ENCODE assay signal across 8 cellular contexts in genomic region chr4:109803924-109804571, GRCh38. TPM values are rescaled to one million over a fixed set of nuclear protein-coding genes. Genes with fewer than 3 reads are reported as not detected.
DNase-seq lines count a peak whose midpoint lies in the region; ATAC-seq and TF ChIP-seq lines count a peak whose summit lies in the region.

No MANE protein-coding gene starts in this region.

- POLR2A ChIA-PET in HEK293 (lab: Yijun Ruan, JAX), result no interaction called here

- peak; percentile 9 for DNase-seq in stimulated activated CD4-positive, alpha-beta T cell treated with anti-CD3 and anti-CD28 coated beads, Interleukin-4, amount 100 ng/mL, for 24 hours
- no peak for DNase-seq in stimulated activated CD4-positive, alpha-beta T cell treated with anti-CD3 and anti-CD28 coated beads, Interleukin-1b, Interleukin-23, amount 100 ng/mL, for 48 hours
- peak; percentile 20 for DNase-seq in NCI-H2227 (lab: John Stamatoyannopoulos, UW; ENCODE audit: unreplicated experiment)
- peak; percentile 16 to 54 (median 44) for DNase-seq in body of pancreas
- no peak for DNase-seq in lung (ENCODE audit: low spot score)
- no peak for DNase-seq in coronary artery (ENCODE audit: low spot score)
- DNase-seq in NCI-H774 (lab: John Stamatoyannopoulos, UW), result no peak

- peak; percentile 57 for ATAC-seq in body of pancreas
- ATAC-seq in lung (ENCODE audit: insufficient read depth, low FRiP score), result peak; percentile 62

- CTCF ChIA-PET in HEK293 (lab: Yijun Ruan, JAX), result interaction anchor here (0.5 to 1.7 kb wide), 8 partner anchors 18 to 381 kb away, joined by 3 to 9 read pairs (median 4); no protein-coding TSS in a partner anchor

- H3K27me3 ChIP-seq in body of pancreas (no peaks in the 10 kb centered on the region), lung (ENCODE audit: control insufficient read depth, insufficient read depth) (no peaks in the 10 kb centered on the region)

- no peak for TF ChIP-seq POLR2A in body of pancreas (IDR thresholded peaks at IDR 0.05)

- H3K4me1 ChIP-seq in HEK293 (ENCODE audit: control insufficient read depth, insufficient read depth, low read length), result no peaks in the 10 kb centered on the region
- peaks cover 18% of the 10 kb centered on the region for H3K4me1 ChIP-seq in body of pancreas
- H3K4me1 ChIP-seq in lung (ENCODE audit: control insufficient read depth in 2 of 2, insufficient read depth in 2 of 2, low read length in 2 of 2), result peaks cover 0 to 1% of the 10 kb centered on the region in 2 donors

- H3K36me3 ChIP-seq in HEK293 (ENCODE audit: control insufficient read depth in 2 of 2, insufficient read depth in 1 of 2, low read length in 2 of 2) (no peaks in the 10 kb centered on the region), body of pancreas (replicated peaks in 1 of 2; ENCODE audit: insufficient read depth in 1 of 2, low read depth in 2 of 2) (no peaks in the 10 kb centered on the region), lung (ENCODE audit: control insufficient read depth in 2 of 2, insufficient read depth in 2 of 2, low read length in 2 of 2) (no peaks in the 10 kb centered on the region)

- H3K27ac ChIP-seq in HEK293 (ENCODE audit: extremely low read depth, low read depth, low read length), result no peak overlapping the region
- H3K27ac ChIP-seq in body of pancreas, result no peak overlapping the region
- H3K27ac ChIP-seq in lung (ENCODE audit: low read depth in 1 of 2, low read length in 1 of 2), result no peak overlapping the region
- H3K27ac ChIP-seq in coronary artery, result no peak overlapping the region

- H3K4me3 ChIP-seq in HEK293 (ENCODE audit: low read depth, low read length) (no peak overlapping the region), body of pancreas (no peak overlapping the region), lung (no peak overlapping the region), coronary artery (no peak overlapping the region)

- intact Hi-C loops in body of pancreas (cut with DNase I), result loop anchor here (10.0 kb wide), 1 partner anchor 99 kb away; the partner anchor contains the start of gene CASP6

- H3K9me3 ChIP-seq in HEK293 (ENCODE audit: control insufficient read depth, insufficient read depth, low read depth, low read length), result no peaks in the 10 kb centered on the region
- no peaks in the 10 kb centered on the region for H3K9me3 ChIP-seq in body of pancreas
- no peaks in the 10 kb centered on the region for H3K9me3 ChIP-seq in lung (ENCODE audit: control insufficient read depth in 2 of 2, insufficient read depth in 1 of 2, low read length in 1 of 2)

- peak; percentile 31; the same call in 1 of the 2 replicates for TF ChIP-seq CTCF in HEK293 (tag by site-specific recombination; IDR thresholded peaks at IDR 0.05)
- TF ChIP-seq CTCF in body of pancreas (IDR thresholded peaks at IDR 0.05), result peak in 6 of 7 experiments; percentile 26 to 71 (median 54)
- no peak for TF ChIP-seq CTCF in lung (IDR thresholded peaks at IDR 0.05; ENCODE audit: control extremely low read depth, extremely low read depth)
- TF ChIP-seq CTCF in coronary artery (IDR thresholded peaks at IDR 0.05), result no peak

- 15 to 17% methylated on average over 4 of the region's 4 CpGs for WGBS in body of pancreas, 2 donors
- 31 to 55% methylated on average over 4 of the region's 4 CpGs for WGBS in lung, 2 donors

TF ChIP-seq in HEK293, 187 proteins besides CTCF, POLR2A, EP300 and RAD21:
- TF ChIP-seq, protein P1, sequence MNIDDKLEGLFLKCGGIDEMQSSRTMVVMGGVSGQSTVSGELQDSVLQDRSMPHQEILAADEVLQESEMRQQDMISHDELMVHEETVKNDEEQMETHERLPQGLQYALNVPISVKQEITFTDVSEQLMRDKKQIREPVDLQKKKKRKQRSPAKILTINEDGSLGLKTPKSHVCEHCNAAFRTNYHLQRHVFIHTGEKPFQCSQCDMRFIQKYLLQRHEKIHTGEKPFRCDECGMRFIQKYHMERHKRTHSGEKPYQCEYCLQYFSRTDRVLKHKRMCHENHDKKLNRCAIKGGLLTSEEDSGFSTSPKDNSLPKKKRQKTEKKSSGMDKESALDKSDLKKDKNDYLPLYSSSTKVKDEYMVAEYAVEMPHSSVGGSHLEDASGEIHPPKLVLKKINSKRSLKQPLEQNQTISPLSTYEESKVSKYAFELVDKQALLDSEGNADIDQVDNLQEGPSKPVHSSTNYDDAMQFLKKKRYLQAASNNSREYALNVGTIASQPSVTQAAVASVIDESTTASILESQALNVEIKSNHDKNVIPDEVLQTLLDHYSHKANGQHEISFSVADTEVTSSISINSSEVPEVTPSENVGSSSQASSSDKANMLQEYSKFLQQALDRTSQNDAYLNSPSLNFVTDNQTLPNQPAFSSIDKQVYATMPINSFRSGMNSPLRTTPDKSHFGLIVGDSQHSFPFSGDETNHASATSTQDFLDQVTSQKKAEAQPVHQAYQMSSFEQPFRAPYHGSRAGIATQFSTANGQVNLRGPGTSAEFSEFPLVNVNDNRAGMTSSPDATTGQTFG (tag by site-specific recombination; IDR thresholded peaks at IDR 0.05; ENCODE audit: borderline replicate concordance), result no peak
- TF ChIP-seq ZNF654 (tag by site-specific recombination; IDR thresholded peaks at IDR 0.05; ENCODE audit: low read depth) (peak; percentile 76), ZNF449 (tag by site-specific recombination; IDR thresholded peaks at IDR 0.05) (0 out of 2 replicates have a peak, but pooled peaks have one; percentile 47), PRDM2 (tag by site-specific recombination; IDR thresholded peaks at IDR 0.05; ENCODE audit: borderline replicate concordance) (no peak), REPIN1 (tag by site-specific recombination; IDR thresholded peaks at IDR 0.05; ENCODE audit: low read depth) (no peak)
TF ChIP-seq in HEK293: peak in this region for 2.

RNA-seq across cellular contexts. Expression of gene CFI, which starts 2.2 kb away (rescaled TPM):
- total RNA-seq in body of pancreas (10 to 100 TPM; 15.8 to 31.6 TPM), lung (100 to 1,000 TPM in 1 of 2 donors, 10 to 100 TPM in 1; 61.9 to 150 TPM)
- 10 to 100 TPM; 38.2 to 59.8 TPM for polyA plus RNA-seq in lung

RNA-seq across cellular contexts. Expression of gene GAR1, which starts 11.5 kb away (rescaled TPM):
- total RNA-seq in body of pancreas (1 to 10 TPM; 2.6 to 4.9 TPM), lung (10 to 100 TPM in 1 of 2 donors, 1 to 10 TPM in 1; 7.4 to 11.5 TPM)
- polyA plus RNA-seq in lung, result 10 to 100 TPM; 18.8 to 24.8 TPM

RNA-seq across cellular contexts. Expression of gene RRH, which starts 23.7 kb away (rescaled TPM):
- total RNA-seq in body of pancreas, result not detected
- total RNA-seq in lung, result under 1 TPM in 1 of 2 donors, not detected in 1; 0.21 TPM
- polyA plus RNA-seq in lung, result under 1 TPM; 0.10 to 0.20 TPM

RNA-seq across cellular contexts. Expression of gene LRIT3, which starts 43.9 kb away (rescaled TPM):
- under 1 TPM in 1 of 2 donors, not detected in 1; 0.26 TPM for total RNA-seq in body of pancreas
- under 1 TPM; 0.26 to 0.28 TPM for total RNA-seq in lung
- under 1 TPM; 0.10 to 0.37 TPM for polyA plus RNA-seq in lung

Comparison
In these comparisons a context has a peak if more than half of its experiments do, and no peak if none do; other contexts are left out.
1. DNase-seq: peak in stimulated activated CD4-positive, alpha-beta T cell treated with anti-CD3 and anti-CD28 coated beads, Interleukin-4, amount 100 ng/mL, for 24 hours (single experiment), NCI-H2227 (single experiment) and body of pancreas (4 of 4); none in stimulated activated CD4-positive, alpha-beta T cell treated with anti-CD3 and anti-CD28 coated beads, Interleukin-1b, Interleukin-23, amount 100 ng/mL, for 48 hours (single experiment), lung (single experiment), coronary artery (single experiment) and NCI-H774 (single experiment).
2. CTCF ChIP-seq: peak in HEK293 (single experiment) and body of pancreas (6 of 7); none in lung (single experiment) and coronary artery (single experiment).